In the genomic region with DNA sequence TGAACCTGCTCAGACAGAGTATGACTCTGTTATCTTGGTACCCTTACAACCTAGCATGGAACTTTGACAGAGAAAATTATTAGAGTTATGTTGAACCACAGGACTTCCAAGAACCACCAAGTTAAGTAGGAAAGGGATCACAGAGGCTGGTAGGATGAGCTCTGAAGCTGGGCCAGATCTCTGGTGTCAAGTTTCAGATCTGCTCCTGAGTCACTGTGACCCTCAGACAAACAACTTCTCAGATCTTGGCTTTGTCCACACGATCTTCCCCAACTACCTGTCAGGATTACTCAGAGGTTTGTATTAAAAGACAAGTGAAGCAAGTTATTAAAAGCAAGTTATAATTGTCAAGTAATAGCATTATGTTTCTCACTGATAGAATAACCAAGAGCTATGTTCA, we compare ENCODE assay signal across 1 cellular context.
TF ChIP-seq lines count a peak whose summit lies in the region.

No MANE protein-coding gene starts in this region.

TF ChIP-seq in IMR-90, 13 proteins besides CTCF, POLR2A, EP300 and RAD21 (continued from another document):
- no peak for TF ChIP-seq USF2 (IDR thresholded peaks at IDR 0.05; ENCODE audit: low read depth, low read length)
- TF ChIP-seq SMC3 (IDR thresholded peaks at IDR 0.05; ENCODE audit: low read depth, low read length) = no peak
- TF ChIP-seq CEBPB (IDR thresholded peaks at IDR 0.05; ENCODE audit: low read depth, low read length) = no peak
- no peak for TF ChIP-seq MAFK (IDR thresholded peaks at IDR 0.05; ENCODE audit: low read depth, low read length)
- TF ChIP-seq RCOR1 (IDR thresholded peaks at IDR 0.05; ENCODE audit: insufficient replicate concordance, low read length) = no peak
- TF ChIP-seq MXI1 (IDR thresholded peaks at IDR 0.05; ENCODE audit: borderline replicate concordance, low read depth, low read length) = no peak
